In genomic region chr3:47117803-47118364, GRCh38 we compare ENCODE assay signal across 14 cellular contexts. TPM values are rescaled to one million over a fixed set of nuclear protein-coding genes. Genes with fewer than 3 reads are reported as not detected.
DNase-seq lines count a peak whose midpoint lies in the region; ATAC-seq lines count a peak whose summit lies in the region.
"Had no signal": no experiment of that assay in that cellular context is flagged by ENCODE, and none has a peak within 500 bp of the region (broad histone marks: within the 10 kb centered on the region; RNA-seq: fewer than 3 reads in every experiment).

No MANE protein-coding gene starts in this region.

- H3K9me3 Mint-ChIP-seq in activated naive CD8-positive, alpha-beta T cell (ENCODE audit: low read depth) = no peaks in the 10 kb centered on the region
- H3K9me3 Mint-ChIP-seq in activated naive CD8-positive, alpha-beta T cell treated with anti-CD3 and anti-CD28 coated beads for 36 hours = peaks cover 10% of the 10 kb centered on the region

- no peaks in the 10 kb centered on the region for H3K9me3 ChIP-seq in SK-N-MC (ENCODE audit: low read depth, low read length)
- H3K9me3 ChIP-seq: ascending aorta, BE2C had no signal

- H3K36me3 Mint-ChIP-seq in activated naive CD8-positive, alpha-beta T cell = peaks cover 29% of the 10 kb centered on the region
- peaks cover 40% of the 10 kb centered on the region for H3K36me3 Mint-ChIP-seq in activated naive CD8-positive, alpha-beta T cell treated with anti-CD3 and anti-CD28 coated beads for 36 hours

- no peak overlapping the region for H3K4me3 Mint-ChIP-seq in activated naive CD8-positive, alpha-beta T cell
- H3K4me3 Mint-ChIP-seq in activated naive CD8-positive, alpha-beta T cell treated with anti-CD3 and anti-CD28 coated beads for 36 hours = no peak overlapping the region
- H3K4me3 Mint-ChIP-seq: dendritic cell treated with granulocyte-macrophage colony-stimulating factor and Interleukin-4, amounts not matched to agents 40 ng/mL and 50 ng/mL, for 4 days had no signal

- no peak overlapping the region for H3K9ac ChIP-seq in SK-N-MC (ENCODE audit: insufficient read length)

- ATAC-seq in HG03469 (IDR thresholded peaks at IDR 0.05; ENCODE audit: unreplicated experiment) = no peak
- ATAC-seq in HG03175 (IDR thresholded peaks at IDR 0.05; ENCODE audit: unreplicated experiment) = no peak

- H3K4me3 ChIP-seq in SK-N-MC = no peak overlapping the region
- H3K4me3 ChIP-seq: ascending aorta had no signal

- no peaks in the 10 kb centered on the region for H3K27me3 Mint-ChIP-seq in activated naive CD8-positive, alpha-beta T cell
- H3K27me3 Mint-ChIP-seq in activated naive CD8-positive, alpha-beta T cell treated with anti-CD3 and anti-CD28 coated beads for 36 hours = no peaks in the 10 kb centered on the region
- H3K27me3 Mint-ChIP-seq: dendritic cell treated with granulocyte-macrophage colony-stimulating factor and Interleukin-4, amounts not matched to agents 40 ng/mL and 50 ng/mL, for 4 days had no signal

- peaks cover 29% of the 10 kb centered on the region for H3K36me3 ChIP-seq in SK-N-MC (ENCODE audit: insufficient read depth, low read length)

- DNase-seq in activated naive CD8-positive, alpha-beta T cell treated with anti-CD3 and anti-CD28 coated beads for 36 hours = no peak
- DNase-seq in SK-N-MC (ENCODE audit: low read depth, low spot score) (no peak), dermis blood vessel endothelial cell (peak; percentile 16), NCI-H146 treated with DMSO at 0.1 percent for 48 hours (lab: John Stamatoyannopoulos, UW; ENCODE audit: unreplicated experiment) (no peak), NOMO-1 treated with dmso at 0.1 percent for 144 hours (lab: John Stamatoyannopoulos, UW; ENCODE audit: unreplicated experiment) (no peak)
- DNase-seq: BE2C, hippocampal formation, NCI-H2081, substantia nigra had no signal

- H3K27ac Mint-ChIP-seq in activated naive CD8-positive, alpha-beta T cell = peak overlapping the region; percentile 8
- no peak overlapping the region for H3K27ac Mint-ChIP-seq in activated naive CD8-positive, alpha-beta T cell treated with anti-CD3 and anti-CD28 coated beads for 36 hours

- peaks cover 46% of the 10 kb centered on the region for H3K4me1 Mint-ChIP-seq in activated naive CD8-positive, alpha-beta T cell (ENCODE audit: low read depth)
- peaks cover 34% of the 10 kb centered on the region for H3K4me1 Mint-ChIP-seq in activated naive CD8-positive, alpha-beta T cell treated with anti-CD3 and anti-CD28 coated beads for 36 hours

- peak overlapping the region; percentile 25; the same call in 1 of the 2 replicates for H3K27ac ChIP-seq in SK-N-MC
- H3K27ac ChIP-seq: ascending aorta had no signal

RNA-seq across cellular contexts. Expression of gene SETD2, which starts 46.0 kb away (rescaled TPM):
- total RNA-seq in activated naive CD8-positive, alpha-beta T cell treated with anti-CD3 and anti-CD28 coated beads for 36 hours = 10 to 100 TPM; 33.7 to 35.9 TPM
- total RNA-seq in dermis blood vessel endothelial cell = 37.8 and 51.8 TPM in 2 replicates
